In genomic region chr5:16464664-16465543, GRCh38 we compare ENCODE assay signal across 7 cellular contexts. TPM values are rescaled to one million over a fixed set of nuclear protein-coding genes. Genes with fewer than 3 reads are reported as not detected.
DNase-seq lines count a peak whose midpoint lies in the region; ATAC-seq and TF ChIP-seq lines count a peak whose summit lies in the region.

No MANE protein-coding gene starts in this region.

- H3K9me3 ChIP-seq in HCT116 (ENCODE audit: control insufficient read depth in 1 of 2, insufficient read depth in 1 of 2, low read depth in 1 of 2, low read length in 2 of 2) = no peaks in the 10 kb centered on the region
- no peaks in the 10 kb centered on the region for H3K9me3 ChIP-seq in SK-N-MC (ENCODE audit: low read depth, low read length)

- H3K36me3 ChIP-seq in HCT116 (ENCODE audit: control insufficient read depth in 1 of 2, insufficient read depth in 2 of 2, low read length in 2 of 2) = peaks cover 30 to 38% of the 10 kb centered on the region in 2 experiments; a peak in 3 of 4 replicates
- peaks cover 39% of the 10 kb centered on the region for H3K36me3 ChIP-seq in SK-N-MC (ENCODE audit: insufficient read depth, low read length)

- intact Hi-C loops in HCT116 (cut with micrococcal nuclease) = no loop called here

- no peaks in the 10 kb centered on the region for H3K9me2 ChIP-seq in HCT116 (ENCODE audit: insufficient read depth)

- POLR2A ChIA-PET in HCT116 (lab: Charles Lee) = no interaction called here
- POLR2A ChIA-PET in naive thymus-derived CD8-positive, alpha-beta T cell (lab: Charles Lee) = interaction anchor here (1.0 to 3.8 kb wide), 2 partner anchors 152 to 202 kb away, joined by 3 to 14 read pairs; partner anchors contain the start of gene RETREG1

- peak overlapping the region; percentile 89 for H3K4me2 ChIP-seq in HCT116 (ENCODE audit: low read length)

- H3K4me3 Mint-ChIP-seq in naive thymus-derived CD8-positive, alpha-beta T cell = peak overlapping the region; percentile 92 to 99 (median 97)

- H3K4me1 Mint-ChIP-seq in naive thymus-derived CD8-positive, alpha-beta T cell = peaks cover 42 to 92% (median 87%) of the 10 kb centered on the region in 4 donors

- peaks cover 13 to 25% of the 10 kb centered on the region in 2 experiments for H3K4me1 ChIP-seq in HCT116 (ENCODE audit: control insufficient read depth in 1 of 2, insufficient read depth in 2 of 2, low read length in 2 of 2)

- BruUV-seq in HCT116 (replicated peaks; lab: Mats Ljungman, UMichigan) = TSS peak; percentile 73

- peak overlapping the region; percentile 95 to 99 (median 98) for H3K27ac Mint-ChIP-seq in naive thymus-derived CD8-positive, alpha-beta T cell

- H3K27me3 ChIP-seq in HCT116 (ENCODE audit: insufficient read depth, low read length) = no peaks in the 10 kb centered on the region

- DNase-seq in HCT116 (ENCODE audit: low read depth, low spot score) (no peak), SK-N-MC (ENCODE audit: low read depth, low spot score) (no peak), epithelial cell of prostate (ENCODE audit: low read depth, low spot score) (no peak), NCI-H1417 treated with DMSO at 0.1 percent for 48 hours (lab: John Stamatoyannopoulos, UW) (no peak)
- DNase-seq in naive thymus-derived CD8-positive, alpha-beta T cell = peak in 1 of 10 donors; percentile 4

- peaks cover 75% of the 10 kb centered on the region for H3K79me2 ChIP-seq in HCT116 (ENCODE audit: insufficient read depth, low read length)

- H3K27me3 Mint-ChIP-seq in naive thymus-derived CD8-positive, alpha-beta T cell = no peaks in the 10 kb centered on the region

- TF ChIP-seq CTCF in HCT116 (IDR thresholded peaks at IDR 0.05 in 2 of 3, conservative IDR thresholded peaks at IDR 0.05 in 1 of 3; ENCODE audit: borderline replicate concordance in 1 of 3, insufficient read depth in 1 of 3, low read depth in 2 of 3, low read length in 2 of 3) = no peak

- H3K4me3 ChIP-seq in HCT116 (replicated peaks in 1 of 2; ENCODE audit: low read depth in 1 of 2, low read length in 2 of 2) (peak overlapping the region; percentile 94 to 95), SK-N-MC (peak overlapping the region; percentile 88)

- CTCF ChIA-PET in HCT116 (lab: Charles Lee) = interaction anchor here (1.2 kb wide), 1 partner anchor 8 kb away, joined by 3 read pairs; no protein-coding TSS in a partner anchor

- RAD21 ChIA-PET in HCT116 (lab: Charles Lee; ENCODE audit: low non-redundant PET in 1 of 2, low total read pairs in 2 of 2, uncharacterized antibody in 2 of 2, unreplicated experiment in 2 of 2) = no interaction called here

- peaks cover 0 to 2% (median 0%) of the 10 kb centered on the region in 9 donors for H3K9me3 Mint-ChIP-seq in naive thymus-derived CD8-positive, alpha-beta T cell

- H3K36me3 Mint-ChIP-seq in naive thymus-derived CD8-positive, alpha-beta T cell = peaks cover 4 to 48% (median 21%) of the 10 kb centered on the region in 3 donors

- TF ChIP-seq RAD21 in HCT116 (IDR thresholded peaks at IDR 0.05; ENCODE audit: low read depth) = no peak

- ATAC-seq in HCT116 (peak; percentile 17), GM18519 (IDR thresholded peaks at IDR 0.05; ENCODE audit: low FRiP score, unreplicated experiment) (no peak), HG03196 (IDR thresholded peaks at IDR 0.05; ENCODE audit: unreplicated experiment) (no peak)
- ATAC-seq in naive thymus-derived CD8-positive, alpha-beta T cell = no peak

- peak overlapping the region; percentile 60 for H3K27ac ChIP-seq in HCT116 (ENCODE audit: low read depth, low read length)
- no peak overlapping the region for H3K27ac ChIP-seq in SK-N-MC
- peak overlapping the region; percentile 78 for H3K27ac ChIP-seq in epithelial cell of prostate

- no peak for TF ChIP-seq POLR2A in HCT116 (IDR thresholded peaks at IDR 0.05; ENCODE audit: borderline replicate concordance, extremely low read depth, insufficient read depth, insufficient read length)

- no peak overlapping the region for H2AFZ ChIP-seq in HCT116 (ENCODE audit: low read depth, low read length, poor library complexity, severe bottlenecking)

- no peaks in the 10 kb centered on the region for H4K20me1 ChIP-seq in HCT116 (ENCODE audit: insufficient read depth)

- H3K9ac ChIP-seq in HCT116 (ENCODE audit: low read length) (peak overlapping the region; percentile 87), SK-N-MC (ENCODE audit: insufficient read length) (peak overlapping the region; percentile 94)

TF ChIP-seq in HCT116, 20 proteins besides CTCF, POLR2A, EP300 and RAD21:
- TF ChIP-seq REST (IDR thresholded peaks at IDR 0.05; ENCODE audit: low read depth) (no peak), MAX (IDR thresholded peaks at IDR 0.05) (no peak), EZH2phosphoT487 (IDR thresholded peaks at IDR 0.05; ENCODE audit: borderline replicate concordance) (no peak), YY1 (IDR thresholded peaks at IDR 0.05; ENCODE audit: extremely low read depth, insufficient replicate concordance, low read depth, low read length) (no peak), EGR1 (IDR thresholded peaks at IDR 0.05; ENCODE audit: low read depth) (no peak), ZNF274 (IDR thresholded peaks at IDR 0.05; ENCODE audit: low read depth, low read length) (no peak), FOSL1 (IDR thresholded peaks at IDR 0.05; ENCODE audit: low read depth) (no peak), ELF1 (IDR thresholded peaks at IDR 0.05; ENCODE audit: borderline replicate concordance, low read depth) (no peak), SRF (IDR thresholded peaks at IDR 0.05; ENCODE audit: low read depth) (no peak), TCF7L2 (IDR thresholded peaks at IDR 0.05; ENCODE audit: borderline replicate concordance, extremely low read depth, insufficient read depth, insufficient read length) (no peak), SIN3A (IDR thresholded peaks at IDR 0.05; ENCODE audit: low read depth) (no peak), ZFX (IDR thresholded peaks at IDR 0.05) (no peak), CEBPB (IDR thresholded peaks at IDR 0.05; ENCODE audit: low read depth) (no peak), JUND (IDR thresholded peaks at IDR 0.05) (no peak), POLR2AphosphoS5 (IDR thresholded peaks at IDR 0.05; ENCODE audit: low read depth, low read length) (no peak), CBX3 (IDR thresholded peaks at IDR 0.05; ENCODE audit: low read depth) (no peak), EZH2 (IDR thresholded peaks at IDR 0.05) (no peak), ZBTB33 (IDR thresholded peaks at IDR 0.05; ENCODE audit: extremely low read depth, insufficient replicate concordance, low read length) (no peak)
- TF ChIP-seq, protein P1, sequence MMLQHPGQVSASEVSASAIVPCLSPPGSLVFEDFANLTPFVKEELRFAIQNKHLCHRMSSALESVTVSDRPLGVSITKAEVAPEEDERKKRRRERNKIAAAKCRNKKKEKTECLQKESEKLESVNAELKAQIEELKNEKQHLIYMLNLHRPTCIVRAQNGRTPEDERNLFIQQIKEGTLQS (IDR thresholded peaks at IDR 0.05) = no peak

RNA-seq across cellular contexts. Expression of gene ZNF622, which starts 0.7 kb away (rescaled TPM):
- total RNA-seq in HCT116 (2021; ENCODE audit: unreplicated experiment) = 25.2 TPM
- polyA plus RNA-seq in HCT116 (2012) = 25.2 and 26.6 TPM in 2 replicates
- 10 to 100 TPM; 34.1 to 34.7 TPM for total RNA-seq in naive thymus-derived CD8-positive, alpha-beta T cell
- polyA plus RNA-seq in naive thymus-derived CD8-positive, alpha-beta T cell = 10 to 100 TPM; 45.9 to 55.9 (median 48.4) TPM
